ENCODE assay signal across 25 cellular contexts in the genomic region with DNA sequence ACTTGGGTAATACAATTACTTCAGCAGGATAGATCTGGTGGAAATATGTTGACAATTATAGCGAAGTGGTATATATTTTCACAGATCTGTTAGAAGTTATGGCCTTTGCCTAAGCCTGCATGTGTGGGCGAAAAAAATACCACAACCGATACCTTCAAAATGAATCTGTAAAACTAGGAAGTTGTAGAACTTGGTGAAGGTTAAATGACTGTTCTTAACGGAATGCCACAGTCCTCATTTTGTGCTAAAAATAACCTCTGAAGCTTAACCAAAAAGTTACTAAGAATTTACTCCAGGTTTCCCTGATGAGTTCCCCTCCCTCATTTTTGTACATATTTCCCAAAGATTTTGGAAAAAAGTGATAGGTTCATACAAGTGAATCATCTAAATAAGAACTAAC.
"Had no signal": no experiment of that assay in that cellular context is flagged by ENCODE, and none has a peak within 500 bp of the region (broad histone marks: within the 10 kb centered on the region; RNA-seq: fewer than 3 reads in every experiment).

No MANE protein-coding gene starts in this region.

- ATAC-seq: heart right ventricle; left lobe of liver; natural killer cell treated with Interleukin-12 subunit alpha and Interleukin-12 subunit beta and Interleukin-15 and Interleukin-18, amount 100 ng/mL, for 72 hours; sciatic nerve; stimulated activated effector memory CD8-positive, alpha-beta T cell treated with anti-CD3 and anti-CD28 coated beads, Interleukin-12 subunit alpha, Interleukin-12 subunit beta, amount 100 ng/mL, for 72 hours had no signal

- H3K4me3 ChIP-seq: colonic mucosa, esophagus muscularis mucosa, heart right ventricle, lung, prostate gland, right atrium auricular region, stomach, thyroid gland had no signal

- FAIRE-seq: endothelial cell of umbilical vein, keratinocyte had no signal

- H3K4me1 ChIP-seq: colonic mucosa, esophagus muscularis mucosa, heart right ventricle, parathyroid adenoma, prostate gland, right atrium auricular region, stomach, thyroid gland had no signal

- DNase-seq: colonic mucosa; effector memory CD4-positive, alpha-beta T cell; foreskin melanocyte; glutamatergic neuron; heart right ventricle; hippocampal formation; immature natural killer cell; naive B cell; stimulated activated CD4-positive, alpha-beta T cell treated with anti-CD3 and anti-CD28 coated beads, Interleukin-2, amount 100 ng/mL, for 24 hours; stimulated activated CD4-positive, alpha-beta T cell treated with anti-CD3 and anti-CD28 coated beads, Interleukin-4, amount 100 ng/mL, for 24 hours; stimulated activated naive CD4-positive, alpha-beta T cell treated with Interleukin-2 at 50 U/mL for 16 hours; stomach; thyroid gland had no signal

- H3K9ac ChIP-seq: parathyroid adenoma had no signal

- H3K79me2 ChIP-seq: parathyroid adenoma had no signal

- H3K27me3 ChIP-seq: colonic mucosa, esophagus muscularis mucosa, heart right ventricle, neutrophil, right atrium auricular region, stomach, thyroid gland had no signal

- H3K36me3 ChIP-seq: colonic mucosa, esophagus muscularis mucosa, heart right ventricle, neutrophil, prostate gland, right atrium auricular region, stomach, thyroid gland had no signal

- H2AFZ ChIP-seq: parathyroid adenoma had no signal

- H3K9me3 ChIP-seq: colonic mucosa, neutrophil, prostate gland, right atrium auricular region, thyroid gland had no signal

- H3K27ac ChIP-seq: colonic mucosa, esophagus muscularis mucosa, heart right ventricle, neutrophil, parathyroid adenoma, prostate gland, right atrium auricular region, stomach, thyroid gland had no signal
